In genomic region chr3:189673535-189673934, GRCh38 we compare ENCODE assay signal across 15 cellular contexts. TPM values are rescaled to one million over a fixed set of nuclear protein-coding genes. Genes with fewer than 3 reads are reported as not detected.
DNase-seq lines count a peak whose midpoint lies in the region; ATAC-seq and TF ChIP-seq lines count a peak whose summit lies in the region.
"Had no signal": no experiment of that assay in that cellular context is flagged by ENCODE, and none has a peak within 500 bp of the region (broad histone marks: within the 10 kb centered on the region; RNA-seq: fewer than 3 reads in every experiment).

No MANE protein-coding gene starts in this region.

- CTCF ChIA-PET in activated CD4-positive, alpha-beta memory T cell treated with anti-CD3 and anti-CD28 coated beads for 36 hours (lab: Charles Lee): no interaction called here

- H3K36me3 Mint-ChIP-seq in nephron progenitor cell (ENCODE audit: low read depth): no peaks in the 10 kb centered on the region
- H3K36me3 Mint-ChIP-seq in activated CD4-positive, alpha-beta memory T cell treated with anti-CD3 and anti-CD28 coated beads for 36 hours: no peaks in the 10 kb centered on the region

- peaks cover 10% of the 10 kb centered on the region for H3K9me3 Mint-ChIP-seq in nephron progenitor cell
- H3K9me3 Mint-ChIP-seq in activated CD4-positive, alpha-beta memory T cell treated with anti-CD3 and anti-CD28 coated beads for 36 hours: peaks cover 4% of the 10 kb centered on the region

- TF ChIP-seq CTCF in nephron progenitor cell (IDR thresholded peaks at IDR 0.05): no peak

- intact Hi-C loops in activated CD4-positive, alpha-beta memory T cell treated with anti-CD3 and anti-CD28 coated beads for 36 hours (cut with micrococcal nuclease): no loop called here

- POLR2A ChIA-PET in activated CD4-positive, alpha-beta memory T cell treated with anti-CD3 and anti-CD28 coated beads for 36 hours (lab: Charles Lee): no interaction called here

- peaks cover 4% of the 10 kb centered on the region for H3K27me3 Mint-ChIP-seq in nephron progenitor cell (ENCODE audit: low read depth, poor library complexity)
- H3K27me3 Mint-ChIP-seq in activated CD4-positive, alpha-beta memory T cell treated with anti-CD3 and anti-CD28 coated beads for 36 hours: peaks cover 1% of the 10 kb centered on the region

- DNase-seq in nephron progenitor cell (no peak), HUDEP-2 (lab: John Stamatoyannopoulos, UW; ENCODE audit: unreplicated experiment in 76 of 76) (no peak), OCI-M1 (lab: John Stamatoyannopoulos, UW) (no peak)
- DNase-seq in activated CD4-positive, alpha-beta memory T cell treated with anti-CD3 and anti-CD28 coated beads for 36 hours: no peak
- DNase-seq: activated T-cell treated with anti-CD3 and anti-CD28 coated beads, Interleukin-2, amount 50 U/mL, for 24 hours; effector CD8-positive, alpha-beta T cell; gastrocnemius medialis; GOT3; kidney; NCI-H524 treated with DMSO at 0.1 percent for 48 hours; SJCRH30 had no signal

- H3K27ac Mint-ChIP-seq in nephron progenitor cell: no peak overlapping the region
- no peak overlapping the region for H3K27ac Mint-ChIP-seq in activated CD4-positive, alpha-beta memory T cell treated with anti-CD3 and anti-CD28 coated beads for 36 hours
- H3K27ac Mint-ChIP-seq: activated T-cell treated with anti-CD3 and anti-CD28 coated beads, Interleukin-2, amount 50 U/mL, for 24 hours had no signal

- H3K4me1 Mint-ChIP-seq in nephron progenitor cell: no peaks in the 10 kb centered on the region
- peaks cover 4% of the 10 kb centered on the region for H3K4me1 Mint-ChIP-seq in activated CD4-positive, alpha-beta memory T cell treated with anti-CD3 and anti-CD28 coated beads for 36 hours (ENCODE audit: low read depth)

- no peak overlapping the region for H3K4me3 Mint-ChIP-seq in nephron progenitor cell
- no peak overlapping the region for H3K4me3 Mint-ChIP-seq in activated CD4-positive, alpha-beta memory T cell treated with anti-CD3 and anti-CD28 coated beads for 36 hours
- H3K4me3 Mint-ChIP-seq: activated T-cell treated with anti-CD3 and anti-CD28 coated beads, Interleukin-2, amount 50 U/mL, for 24 hours had no signal

- peak; percentile 86 for ATAC-seq in GM18517 (IDR thresholded peaks at IDR 0.05; ENCODE audit: unreplicated experiment)
- peak; percentile 74 for ATAC-seq in GM21381 (IDR thresholded peaks at IDR 0.05; ENCODE audit: unreplicated experiment)
- peak; percentile 67 for ATAC-seq in HG02981 (IDR thresholded peaks at IDR 0.05; ENCODE audit: unreplicated experiment)
- ATAC-seq in HG03575 (IDR thresholded peaks at IDR 0.05; ENCODE audit: extremely low read depth, insufficient number of reproducible peaks, low FRiP score, unreplicated experiment): peak; percentile 86
- ATAC-seq: gastrocnemius medialis had no signal

RNA-seq across cellular contexts. Expression of gene TP63, which starts 42.3 kb away (rescaled TPM):
- under 1 TPM; 0.52 to 0.94 TPM for total RNA-seq in activated CD4-positive, alpha-beta memory T cell treated with anti-CD3 and anti-CD28 coated beads for 36 hours
